10 cellular contexts compared by ENCODE assay signal in the genomic region with DNA sequence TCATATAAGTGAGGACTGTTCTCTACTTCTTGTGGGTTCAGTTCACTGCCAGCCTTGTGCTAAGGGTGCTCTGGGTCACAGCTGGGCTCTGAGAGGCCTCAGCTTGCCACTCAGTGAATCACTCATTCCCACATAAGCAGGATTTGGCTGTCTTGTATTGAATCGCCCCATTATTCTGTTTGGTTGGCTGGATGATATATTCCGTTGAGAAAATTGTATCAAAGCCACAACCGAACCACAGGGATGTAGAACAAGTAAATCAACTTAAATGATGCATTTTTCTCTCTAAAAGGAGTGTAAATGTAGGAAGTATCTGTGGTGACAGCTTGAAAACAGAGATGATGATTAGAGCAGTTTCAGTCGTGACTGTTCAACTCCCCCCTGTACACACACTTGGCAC. TPM values are rescaled to one million over a fixed set of nuclear protein-coding genes. Genes with fewer than 3 reads are reported as not detected.
DNase-seq lines count a peak whose midpoint lies in the region; ATAC-seq and TF ChIP-seq lines count a peak whose summit lies in the region.
"Had no signal": no experiment of that assay in that cellular context is flagged by ENCODE, and none has a peak within 500 bp of the region (broad histone marks: within the 10 kb centered on the region; RNA-seq: fewer than 3 reads in every experiment).

No MANE protein-coding gene starts in this region.

- no peaks in the 10 kb centered on the region for H3K9me3 ChIP-seq in esophagus squamous epithelium
- H3K9me3 ChIP-seq: ovary had no signal

- no peaks in the 10 kb centered on the region for H3K27me3 Mint-ChIP-seq in activated T-cell treated with anti-CD3 and anti-CD28 coated beads, Interleukin-2, amount 50 U/mL, for 24 hours
- H3K27me3 Mint-ChIP-seq in stimulated activated naive CD8-positive, alpha-beta T cell treated with anti-CD3 and anti-CD28 coated beads, Interleukin-15, Interleukin-2, amounts not matched to agents 100 ng/mL and 50 ng/mL, for 24 hours: no peaks in the 10 kb centered on the region

- no peak for TF ChIP-seq CTCF in esophagus squamous epithelium (IDR thresholded peaks at IDR 0.05)

- H3K4me1 Mint-ChIP-seq in activated T-cell treated with anti-CD3 and anti-CD28 coated beads, Interleukin-2, amount 50 U/mL, for 24 hours (ENCODE audit: low read depth): peaks cover 88% of the 10 kb centered on the region
- peaks cover 93% of the 10 kb centered on the region for H3K4me1 Mint-ChIP-seq in stimulated activated naive CD8-positive, alpha-beta T cell treated with anti-CD3 and anti-CD28 coated beads, Interleukin-15, Interleukin-2, amounts not matched to agents 100 ng/mL and 50 ng/mL, for 24 hours (ENCODE audit: low read depth)

- no peaks in the 10 kb centered on the region for H3K36me3 ChIP-seq in esophagus squamous epithelium
- H3K36me3 ChIP-seq: ovary had no signal

- no peaks in the 10 kb centered on the region for H3K9me3 Mint-ChIP-seq in activated T-cell treated with anti-CD3 and anti-CD28 coated beads, Interleukin-2, amount 50 U/mL, for 24 hours
- peaks cover 4% of the 10 kb centered on the region for H3K9me3 Mint-ChIP-seq in stimulated activated naive CD8-positive, alpha-beta T cell treated with anti-CD3 and anti-CD28 coated beads, Interleukin-15, Interleukin-2, amounts not matched to agents 100 ng/mL and 50 ng/mL, for 24 hours

- DNase-seq in activated T-cell treated with anti-CD3 and anti-CD28 coated beads, Interleukin-2, amount 50 U/mL, for 24 hours: no peak
- DNase-seq in activated T-cell treated with anti-CD3 and anti-CD28 coated beads, Interleukin-2, amount 50 U/mL, for 1 hour: no peak
- DNase-seq in T-helper 22 cell (ENCODE audit: low read depth) (peak; percentile 13), esophagus squamous epithelium (lab: John Stamatoyannopoulos, UW) (no peak), HK-2 (ENCODE audit: unreplicated experiment) (no peak), NCI-H2227 treated with DMSO at 0.1 percent for 48 hours (lab: John Stamatoyannopoulos, UW) (no peak)
- DNase-seq: NCI-H1092, ovary had no signal

- WGBS in esophagus squamous epithelium, 2 donors: 38 to 48% methylated on average over 4 of the region's 4 CpGs

- peaks cover 22% of the 10 kb centered on the region for H3K36me3 Mint-ChIP-seq in activated T-cell treated with anti-CD3 and anti-CD28 coated beads, Interleukin-2, amount 50 U/mL, for 24 hours (ENCODE audit: low read depth)
- peaks cover 13% of the 10 kb centered on the region for H3K36me3 Mint-ChIP-seq in stimulated activated naive CD8-positive, alpha-beta T cell treated with anti-CD3 and anti-CD28 coated beads, Interleukin-15, Interleukin-2, amounts not matched to agents 100 ng/mL and 50 ng/mL, for 24 hours (ENCODE audit: low read depth)

- no peak for ATAC-seq in GM21447 (IDR thresholded peaks at IDR 0.05; ENCODE audit: unreplicated experiment)

- H3K27ac Mint-ChIP-seq in activated T-cell treated with anti-CD3 and anti-CD28 coated beads, Interleukin-2, amount 50 U/mL, for 24 hours: peak overlapping the region; percentile 95
- H3K27ac Mint-ChIP-seq in stimulated activated naive CD8-positive, alpha-beta T cell treated with anti-CD3 and anti-CD28 coated beads, Interleukin-15, Interleukin-2, amounts not matched to agents 100 ng/mL and 50 ng/mL, for 24 hours: peak overlapping the region; percentile 96

- intact Hi-C loops in esophagus squamous epithelium (cut with DNase I): no loop called here

- TF ChIP-seq POLR2A in esophagus squamous epithelium (IDR thresholded peaks at IDR 0.05): no peak

- peaks cover 0 to 43% (median 26%) of the 10 kb centered on the region in 3 donors for H3K4me1 ChIP-seq in esophagus squamous epithelium

- peak overlapping the region; percentile 48 for H3K4me3 Mint-ChIP-seq in activated T-cell treated with anti-CD3 and anti-CD28 coated beads, Interleukin-2, amount 50 U/mL, for 24 hours
- H3K4me3 Mint-ChIP-seq in stimulated activated naive CD8-positive, alpha-beta T cell treated with anti-CD3 and anti-CD28 coated beads, Interleukin-15, Interleukin-2, amounts not matched to agents 100 ng/mL and 50 ng/mL, for 24 hours: peak overlapping the region; percentile 32

- H3K4me3 ChIP-seq in esophagus squamous epithelium: no peak overlapping the region
- H3K4me3 ChIP-seq: ovary had no signal

- peak overlapping the region; percentile 28 to 67 (median 48) for H3K27ac ChIP-seq in esophagus squamous epithelium
- H3K27ac ChIP-seq: ovary had no signal

- H3K27me3 ChIP-seq in esophagus squamous epithelium: no peaks in the 10 kb centered on the region
- H3K27me3 ChIP-seq: ovary had no signal

RNA-seq across cellular contexts. Expression of a gene that starts 39.6 kb away (rescaled TPM):
- 10 to 100 TPM; 12.3 to 35.9 (median 24.8) TPM for total RNA-seq in esophagus squamous epithelium
